ENCODE assay signal across 1 cellular context in the genomic region with DNA sequence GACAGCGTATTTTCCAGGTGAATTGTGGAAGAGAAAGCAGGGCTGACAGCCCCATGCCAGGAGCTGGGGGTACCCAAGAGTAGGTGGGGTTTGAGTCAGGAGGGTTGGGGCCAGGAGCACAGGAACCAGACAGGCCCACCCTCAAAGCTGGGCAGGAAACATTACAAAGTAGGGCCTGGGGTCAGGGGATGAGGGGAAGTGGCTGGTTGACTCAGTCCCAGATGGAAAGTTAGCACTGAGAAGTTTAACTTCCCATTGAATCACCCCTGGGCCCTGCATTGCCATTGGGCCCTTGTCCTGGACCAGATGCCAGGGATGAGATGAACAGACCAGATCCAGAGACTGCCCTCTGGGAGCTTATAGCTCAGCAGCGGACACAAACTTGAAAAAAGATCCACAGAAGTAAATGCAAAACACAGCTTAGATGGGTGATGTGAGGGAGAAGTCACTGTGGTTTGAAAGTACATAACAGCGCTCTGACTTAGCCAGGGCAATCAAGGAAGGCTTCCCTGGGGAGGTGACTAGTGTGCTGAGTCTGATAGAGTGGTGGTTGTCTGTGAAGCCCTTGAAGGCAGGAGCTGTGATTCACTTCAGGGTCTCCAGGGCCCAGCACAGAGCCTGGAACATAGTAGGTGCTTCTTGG.
TF ChIP-seq lines count a peak whose summit lies in the region.

No MANE protein-coding gene starts in this region.

TF ChIP-seq in IMR-90, 13 proteins besides CTCF, POLR2A, EP300 and RAD21:
- TF ChIP-seq CHD1 (IDR thresholded peaks at IDR 0.05; ENCODE audit: low read depth, low read length) (0 out of 2 replicates have a peak, but pooled peaks have one; percentile 59), CEBPB (IDR thresholded peaks at IDR 0.05; ENCODE audit: low read depth, low read length) (no peak)
